ENCODE assay signal across 29 cellular contexts in the genomic region with DNA sequence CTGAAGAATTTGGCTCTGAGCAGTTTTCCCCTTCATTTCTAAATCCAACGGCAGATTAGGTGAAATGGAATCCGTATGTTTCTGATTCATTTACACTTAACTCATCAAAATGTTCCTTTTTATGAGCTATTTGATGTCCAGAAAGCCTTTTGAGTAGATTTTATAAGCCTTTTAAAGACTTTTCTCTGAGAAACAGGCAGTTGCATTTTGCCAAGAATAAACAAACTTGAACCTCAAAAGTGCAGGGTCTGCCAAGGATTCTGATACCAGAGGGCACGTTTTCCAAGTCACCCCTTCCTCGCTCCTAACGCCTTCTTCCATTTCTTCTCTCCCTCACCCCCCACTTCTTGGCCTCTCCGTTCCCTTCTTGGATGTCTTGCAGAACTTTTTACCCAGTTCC.
"Had no signal": no experiment of that assay in that cellular context is flagged by ENCODE, and none has a peak within 500 bp of the region (broad histone marks: within the 10 kb centered on the region; RNA-seq: fewer than 3 reads in every experiment).

No MANE protein-coding gene starts in this region.

- H3K9me3 ChIP-seq: esophagus muscularis mucosa, gastroesophageal sphincter had no signal

- H3K4me1 ChIP-seq: esophagus muscularis mucosa, gastroesophageal sphincter had no signal

- H3K27ac ChIP-seq: brain microvascular endothelial cell, esophagus muscularis mucosa, gastroesophageal sphincter, WERI-Rb-1 had no signal

- H3K36me3 ChIP-seq: brain microvascular endothelial cell, esophagus muscularis mucosa, gastroesophageal sphincter, WERI-Rb-1 had no signal

- H3K27me3 ChIP-seq: brain microvascular endothelial cell had no signal

- DNase-seq: activated B cell treated with CpG ODN at 0.5 μM for 24 hours; activated CD4-positive, alpha-beta T cell treated with anti-CD3 and anti-CD28 coated beads for 48 hours; activated CD4-positive, alpha-beta T cell treated with anti-CD3 and anti-CD28 coated beads, Interleukin-2, amount 50 U/mL, for 1 hour; activated CD4-positive, alpha-beta T cell treated with anti-CD3 and anti-CD28 coated beads, Interleukin-2, amount 50 U/mL, for 48 hours; activated CD8-positive, alpha-beta memory T cell treated with anti-CD3 and anti-CD28 coated beads for 24 hours; activated CD8-positive, alpha-beta T cell treated with anti-CD3 and anti-CD28 coated beads for 36 hours; activated effector memory CD4-positive, alpha-beta T cell treated with Interleukin-2 at 50 U/mL for 16 hours; activated gamma-delta T cell treated with Interleukin-2 at 50 U/mL for 16 hours; activated naive CD4-positive, alpha-beta T cell treated with anti-CD3 and anti-CD28 coated beads, Interleukin-2, amount 50 U/mL, for 16 hours; activated naive CD4-positive, alpha-beta T cell treated with Interleukin-2 at 50 U/mL for 16 hours; activated T-cell treated with anti-CD3 and anti-CD28 coated beads, Interleukin-2, amount 50 U/mL, for 4 hours; amniotic stem cell; anterior cingulate cortex; brain microvascular endothelial cell; cortex of kidney; dermis blood vessel endothelial cell; effector CD4-positive, alpha-beta T cell; effector memory CD8-positive, alpha-beta T cell; erythroblast; foreskin melanocyte; T-cell; T1000; WERI-Rb-1 had no signal

- ATAC-seq: activated CD4-positive, CD25-positive, alpha-beta regulatory T cell treated with anti-CD3 and anti-CD28 coated beads, Interleukin-2, amount 50 U/mL, for 24 hours; activated CD8-positive, alpha-beta T cell treated with anti-CD3 and anti-CD28 coated beads for 36 hours; activated T-cell treated with anti-CD3 and anti-CD28 coated beads, Interleukin-2, amount 50 U/mL, for 4 hours; activated T-helper 17 cell treated with anti-CD3 and anti-CD28 coated beads, Interleukin-2, amount 50 U/mL, for 72 hours; effector memory CD8-positive, alpha-beta T cell; gastroesophageal sphincter; T-cell had no signal

- H3K4me3 ChIP-seq: esophagus muscularis mucosa, gastroesophageal sphincter had no signal

- FAIRE-seq: astrocyte, bronchial epithelial cell had no signal
